22 cellular contexts compared by ENCODE assay signal in genomic region chr15:93823971-93824866, GRCh38.
"Had no signal": no experiment of that assay in that cellular context is flagged by ENCODE, and none has a peak within 500 bp of the region (broad histone marks: within the 10 kb centered on the region; RNA-seq: fewer than 3 reads in every experiment).

No MANE protein-coding gene starts in this region.

- H3K4me1 Mint-ChIP-seq: activated CD4-positive, alpha-beta T cell treated with anti-CD3 and anti-CD28 coated beads, Interleukin-2, amount 10 ng/mL, durations not matched to agents 7 days and 5 days had no signal

- H3K36me3 ChIP-seq: brain microvascular endothelial cell, cardiac muscle cell had no signal

- H3K27ac Mint-ChIP-seq: activated CD4-positive, alpha-beta memory T cell treated with anti-CD3 and anti-CD28 coated beads for 36 hours; activated CD4-positive, alpha-beta T cell treated with anti-CD3 and anti-CD28 coated beads, Interleukin-2, amount 10 ng/mL, durations not matched to agents 7 days and 5 days; activated naive CD4-positive, alpha-beta T cell treated with anti-CD3 and anti-CD28 coated beads, Interleukin-2, amount 50 U/mL, for 72 hours had no signal

- DNase-seq: activated CD4-positive, alpha-beta memory T cell treated with anti-CD3 and anti-CD28 coated beads for 36 hours; activated CD4-positive, alpha-beta T cell treated with anti-CD3 and anti-CD28 coated beads, Interleukin-2, amount 10 ng/mL, durations not matched to agents 7 days and 5 days; activated CD4-positive, CD25-positive, alpha-beta regulatory T cell; activated CD8-positive, alpha-beta memory T cell treated with anti-CD3 and anti-CD28 coated beads for 24 hours; activated effector memory CD4-positive, alpha-beta T cell treated with anti-CD3 and anti-CD28 coated beads, Interleukin-2, amount 50 U/mL, for 16 hours; activated naive CD4-positive, alpha-beta T cell treated with Interleukin-2 at 50 U/mL for 16 hours; activated T-cell treated with anti-CD3 and anti-CD28 coated beads, Interleukin-2, amount 50 U/mL, for 4 hours; amygdala; brain microvascular endothelial cell; KG1; NCI-H1048; NCI-H1930; NCI-H2171; NCI-H2227 treated with DMSO at 0.1 percent for 48 hours; NCI-H526; NCI-H82; OCI-M1; SIG-M5; T-helper 1 cell had no signal

- H3K4me3 ChIP-seq: cardiac muscle cell had no signal

- H3K27ac ChIP-seq: brain microvascular endothelial cell, cardiac muscle cell, VCaP had no signal

- H3K9me3 Mint-ChIP-seq: activated CD4-positive, alpha-beta memory T cell treated with anti-CD3 and anti-CD28 coated beads for 36 hours; activated CD4-positive, alpha-beta T cell treated with anti-CD3 and anti-CD28 coated beads, Interleukin-2, amount 10 ng/mL, durations not matched to agents 7 days and 5 days; activated naive CD4-positive, alpha-beta T cell treated with anti-CD3 and anti-CD28 coated beads, Interleukin-2, amount 50 U/mL, for 72 hours; activated T-cell treated with anti-CD3 and anti-CD28 coated beads, Interleukin-2, amount 50 U/mL, for 4 hours had no signal

- H3K4me3 Mint-ChIP-seq: activated CD4-positive, alpha-beta memory T cell treated with anti-CD3 and anti-CD28 coated beads for 36 hours; activated CD4-positive, alpha-beta T cell treated with anti-CD3 and anti-CD28 coated beads, Interleukin-2, amount 10 ng/mL, durations not matched to agents 7 days and 5 days; activated T-cell treated with anti-CD3 and anti-CD28 coated beads, Interleukin-2, amount 50 U/mL, for 4 hours had no signal

- H3K27me3 ChIP-seq: brain microvascular endothelial cell, cardiac muscle cell had no signal

- H3K36me3 Mint-ChIP-seq: activated CD4-positive, alpha-beta memory T cell treated with anti-CD3 and anti-CD28 coated beads for 36 hours; activated naive CD4-positive, alpha-beta T cell treated with anti-CD3 and anti-CD28 coated beads, Interleukin-2, amount 50 U/mL, for 72 hours had no signal

- H3K27me3 Mint-ChIP-seq: activated CD4-positive, alpha-beta memory T cell treated with anti-CD3 and anti-CD28 coated beads for 36 hours; activated CD4-positive, alpha-beta T cell treated with anti-CD3 and anti-CD28 coated beads, Interleukin-2, amount 10 ng/mL, durations not matched to agents 7 days and 5 days had no signal
